ENCODE assay signal across 8 cellular contexts in the genomic region with DNA sequence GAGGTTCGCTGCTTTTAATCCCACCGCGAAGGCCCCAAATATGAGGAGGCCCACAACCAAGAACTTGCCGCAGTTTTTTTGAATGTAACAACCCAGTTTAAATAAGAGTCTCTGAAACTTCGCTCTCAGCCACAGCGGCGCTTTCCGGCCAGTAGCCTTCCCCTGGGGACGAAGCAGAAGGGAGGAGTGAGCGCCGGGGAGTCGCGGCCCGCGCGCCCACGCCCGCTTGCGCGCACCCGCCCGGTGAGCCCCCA. TPM values are rescaled to one million over a fixed set of nuclear protein-coding genes. Genes with fewer than 3 reads are reported as not detected.
DNase-seq lines count a peak whose midpoint lies in the region; ATAC-seq and TF ChIP-seq lines count a peak whose summit lies in the region.

No MANE protein-coding gene starts in this region.

- peak overlapping the region; percentile 97 to 99 for H3K4me3 Mint-ChIP-seq in effector memory CD8-positive, alpha-beta T cell

- no peak for TF ChIP-seq CTCF in mucosa of descending colon (IDR thresholded peaks at IDR 0.05)

- H3K27me3 ChIP-seq in SJCRH30, result no peaks in the 10 kb centered on the region

- peaks cover 36 to 65% of the 10 kb centered on the region in 2 donors for H3K4me1 Mint-ChIP-seq in effector memory CD8-positive, alpha-beta T cell (ENCODE audit: low read depth in 2 of 2)

- peaks cover 3% of the 10 kb centered on the region; the same call in 1 of the 2 replicates for H3K4me1 ChIP-seq in SJCRH30
- peaks cover under 1% of the 10 kb centered on the region for H3K4me1 ChIP-seq in mucosa of descending colon (ENCODE audit: low read depth)

- intact Hi-C loops in mucosa of descending colon (cut with DNase I, micrococcal nuclease), result no loop called here

- H3K9me3 ChIP-seq in SJCRH30 (replicated peaks), result no peaks in the 10 kb centered on the region
- H3K9me3 ChIP-seq in mucosa of descending colon, result no peaks in the 10 kb centered on the region

- no peaks in the 10 kb centered on the region for H3K9me3 Mint-ChIP-seq in effector memory CD8-positive, alpha-beta T cell

- peaks cover 28% of the 10 kb centered on the region for H3K36me3 Mint-ChIP-seq in effector memory CD8-positive, alpha-beta T cell (ENCODE audit: insufficient read depth)

- H3K27ac Mint-ChIP-seq in effector memory CD8-positive, alpha-beta T cell, result peak overlapping the region; percentile 72 to 87

- no peaks in the 10 kb centered on the region for H3K27me3 Mint-ChIP-seq in effector memory CD8-positive, alpha-beta T cell

- H3K36me3 ChIP-seq in SJCRH30, result peaks cover 9% of the 10 kb centered on the region
- no peaks in the 10 kb centered on the region for H3K36me3 ChIP-seq in mucosa of descending colon (ENCODE audit: low read depth)

- H3K4me3 ChIP-seq in SJCRH30 (peak overlapping the region; percentile 86), mucosa of descending colon (peak overlapping the region; percentile 70)

- peak; percentile 28 for DNase-seq in NCI-H1436 (lab: John Stamatoyannopoulos, UW)
- no peak for DNase-seq in NCI-H1436 treated with DMSO at 0.1 percent for 48 hours (lab: John Stamatoyannopoulos, UW)
- peak in 1 of 2 experiments; percentile 76 for DNase-seq in SJCRH30
- DNase-seq in effector memory CD8-positive, alpha-beta T cell, result no peak
- peak in 2 of 3 donors; percentile 42 to 59 for DNase-seq in mucosa of descending colon
- DNase-seq in SK-N-DZ (ENCODE audit: low spot score), result no peak
- no peak for DNase-seq in HuH-7 (ENCODE audit: low spot score)

- peak overlapping the region; percentile 96 for H3K27ac ChIP-seq in SJCRH30

- ATAC-seq in HG02588 (IDR thresholded peaks at IDR 0.05; ENCODE audit: unreplicated experiment) (peak; percentile 18), mucosa of descending colon (peak; percentile 7)
- ATAC-seq in effector memory CD8-positive, alpha-beta T cell (replicated peaks), result peak; percentile 3

RNA-seq across cellular contexts. Expression of a gene that starts 10.4 kb away (rescaled TPM):
- total RNA-seq in SJCRH30 (2014; rRNA removed; shearing (Covaris generic)), result 35.2 and 39.2 TPM in 2 replicates
- total RNA-seq in mucosa of descending colon, result 10 to 100 TPM; 11.9 to 38.1 (median 32.1) TPM
- 6.5 and 7.5 TPM in 2 replicates for polyA plus RNA-seq in SK-N-DZ (2014; cell fraction: cytosol; rRNA removed)
- polyA plus RNA-seq in SK-N-DZ (2014; cell fraction: nucleus; rRNA removed), result 11.4 and 18.6 TPM in 2 replicates

Comparison
In these comparisons a context has a peak if more than half of its experiments do, and no peak if none do; other contexts are left out.
1. DNase-seq: peak in NCI-H1436 (single experiment) and mucosa of descending colon (2 of 3); none in NCI-H1436 treated with DMSO at 0.1 percent for 48 hours (single experiment), effector memory CD8-positive, alpha-beta T cell (0 of 3), SK-N-DZ (single experiment) and HuH-7 (single experiment).
2. Peak in every context shown above with its lines, with median percentiles within 50 percentile points of each other: ATAC-seq.